In genomic region chr14:100297320-100298300, GRCh38 we compare ENCODE assay signal across 8 cellular contexts. TPM values are rescaled to one million over a fixed set of nuclear protein-coding genes. Genes with fewer than 3 reads are reported as not detected.
DNase-seq lines count a peak whose midpoint lies in the region; ATAC-seq and TF ChIP-seq lines count a peak whose summit lies in the region.

No MANE protein-coding gene starts in this region.

- peaks cover 21 to 60% (median 35%) of the 10 kb centered on the region in 4 donors for H3K4me1 ChIP-seq in stomach

- H3K4me3 Mint-ChIP-seq in activated T-helper 1 cell treated with anti-CD3 and anti-CD28 coated beads, Interleukin-12 subunit alpha, Interleukin-12 subunit beta, Interleukin-2, Interleukin-4 antibody, amounts not matched to agents 30 ng/mL and 10 ng/mL and 1 ng/mL, durations not matched to agents 14 hours and 24 hours and 36 hours = no peak overlapping the region
- H3K4me3 Mint-ChIP-seq in activated CD4-positive, alpha-beta T cell treated with anti-CD3 and anti-CD28 coated beads, Interleukin-2, amount 10 ng/mL, durations not matched to agents 24 days and 14 days = no peak overlapping the region

- H3K27ac ChIP-seq in stomach = peak overlapping the region; percentile 53 to 81 (median 76)

- H3K4me1 Mint-ChIP-seq in activated T-helper 1 cell treated with anti-CD3 and anti-CD28 coated beads, Interleukin-12 subunit alpha, Interleukin-12 subunit beta, Interleukin-2, Interleukin-4 antibody, amounts not matched to agents 30 ng/mL and 10 ng/mL and 1 ng/mL, durations not matched to agents 14 hours and 24 hours and 36 hours (ENCODE audit: low read depth) = peaks cover 1% of the 10 kb centered on the region
- no peaks in the 10 kb centered on the region for H3K4me1 Mint-ChIP-seq in activated CD4-positive, alpha-beta T cell treated with anti-CD3 and anti-CD28 coated beads, Interleukin-2, amount 10 ng/mL, durations not matched to agents 24 days and 14 days

- no peak for TF ChIP-seq POLR2A in stomach (IDR thresholded peaks at IDR 0.05)

- TF ChIP-seq EP300 in stomach (IDR thresholded peaks at IDR 0.05) = no peak

- peaks cover 3 to 17% (median 11%) of the 10 kb centered on the region in 4 donors for H3K36me3 ChIP-seq in stomach

- DNase-seq in SKM-1 treated with dmso at 0.1 percent for 144 hours (lab: John Stamatoyannopoulos, UW; ENCODE audit: unreplicated experiment) (peak; percentile 39), SKM-1 (lab: John Stamatoyannopoulos, UW; ENCODE audit: unreplicated experiment) (no peak), hepatic stellate cell (ENCODE audit: low spot score) (peak; percentile 77), stomach (peak; percentile 76), T-helper 9 cell (no peak)
- no peak for DNase-seq in activated T-helper 1 cell treated with anti-CD3 and anti-CD28 coated beads, Interleukin-12 subunit alpha, Interleukin-12 subunit beta, Interleukin-2, Interleukin-4 antibody, amounts not matched to agents 30 ng/mL and 10 ng/mL and 1 ng/mL, durations not matched to agents 14 hours and 24 hours and 36 hours (ENCODE audit: low spot score)
- no peak for DNase-seq in activated CD4-positive, alpha-beta T cell treated with anti-CD3 and anti-CD28 coated beads, Interleukin-2, amount 10 ng/mL, durations not matched to agents 24 days and 14 days

- no peaks in the 10 kb centered on the region for H3K27me3 Mint-ChIP-seq in activated T-helper 1 cell treated with anti-CD3 and anti-CD28 coated beads, Interleukin-12 subunit alpha, Interleukin-12 subunit beta, Interleukin-2, Interleukin-4 antibody, amounts not matched to agents 30 ng/mL and 10 ng/mL and 1 ng/mL, durations not matched to agents 14 hours and 24 hours and 36 hours (ENCODE audit: insufficient read depth)
- no peaks in the 10 kb centered on the region for H3K27me3 Mint-ChIP-seq in activated CD4-positive, alpha-beta T cell treated with anti-CD3 and anti-CD28 coated beads, Interleukin-2, amount 10 ng/mL, durations not matched to agents 24 days and 14 days

- WGBS in stomach, 5 donors = 36 to 46% (median 39%) methylated on average over 15 to 30 of the region's 30 CpGs

- peak; percentile 89 for ATAC-seq in HG03095 (IDR thresholded peaks at IDR 0.05; ENCODE audit: unreplicated experiment)

- TF ChIP-seq CTCF in stomach (IDR thresholded peaks at IDR 0.05) = peak in 1 of 7 experiments; percentile 7

- H3K4me3 ChIP-seq in stomach = peak overlapping the region; percentile 3 to 17 (median 6)

- intact Hi-C loops in activated T-helper 1 cell treated with anti-CD3 and anti-CD28 coated beads, Interleukin-12 subunit alpha, Interleukin-12 subunit beta, Interleukin-2, Interleukin-4 antibody, amounts not matched to agents 30 ng/mL and 10 ng/mL and 1 ng/mL, durations not matched to agents 14 hours and 24 hours and 36 hours (cut with micrococcal nuclease) = no loop called here
- intact Hi-C loops in stomach (cut with DNase I; ENCODE audit: low total_unique reads) = no loop called here
- intact Hi-C loops in activated CD4-positive, alpha-beta T cell treated with anti-CD3 and anti-CD28 coated beads, Interleukin-2, amount 10 ng/mL, durations not matched to agents 24 days and 14 days (cut with micrococcal nuclease) = no loop called here

- no peaks in the 10 kb centered on the region for H3K9me3 Mint-ChIP-seq in activated T-helper 1 cell treated with anti-CD3 and anti-CD28 coated beads, Interleukin-12 subunit alpha, Interleukin-12 subunit beta, Interleukin-2, Interleukin-4 antibody, amounts not matched to agents 30 ng/mL and 10 ng/mL and 1 ng/mL, durations not matched to agents 14 hours and 24 hours and 36 hours
- H3K9me3 Mint-ChIP-seq in activated CD4-positive, alpha-beta T cell treated with anti-CD3 and anti-CD28 coated beads, Interleukin-2, amount 10 ng/mL, durations not matched to agents 24 days and 14 days = no peaks in the 10 kb centered on the region

- H3K27ac Mint-ChIP-seq in activated T-helper 1 cell treated with anti-CD3 and anti-CD28 coated beads, Interleukin-12 subunit alpha, Interleukin-12 subunit beta, Interleukin-2, Interleukin-4 antibody, amounts not matched to agents 30 ng/mL and 10 ng/mL and 1 ng/mL, durations not matched to agents 14 hours and 24 hours and 36 hours = peak overlapping the region; percentile 4
- H3K27ac Mint-ChIP-seq in activated CD4-positive, alpha-beta T cell treated with anti-CD3 and anti-CD28 coated beads, Interleukin-2, amount 10 ng/mL, durations not matched to agents 24 days and 14 days = no peak overlapping the region

- H3K36me3 Mint-ChIP-seq in activated T-helper 1 cell treated with anti-CD3 and anti-CD28 coated beads, Interleukin-12 subunit alpha, Interleukin-12 subunit beta, Interleukin-2, Interleukin-4 antibody, amounts not matched to agents 30 ng/mL and 10 ng/mL and 1 ng/mL, durations not matched to agents 14 hours and 24 hours and 36 hours (ENCODE audit: low read depth) = no peaks in the 10 kb centered on the region
- no peaks in the 10 kb centered on the region for H3K36me3 Mint-ChIP-seq in activated CD4-positive, alpha-beta T cell treated with anti-CD3 and anti-CD28 coated beads, Interleukin-2, amount 10 ng/mL, durations not matched to agents 24 days and 14 days (ENCODE audit: low read depth)

- H3K9me3 ChIP-seq in stomach = no peaks in the 10 kb centered on the region

- no peaks in the 10 kb centered on the region for H3K27me3 ChIP-seq in stomach

RNA-seq across cellular contexts. Expression of gene SLC25A29, which starts 8.6 kb away (rescaled TPM):
- total RNA-seq in activated T-helper 1 cell treated with anti-CD3 and anti-CD28 coated beads, Interleukin-12 subunit alpha, Interleukin-12 subunit beta, Interleukin-2, Interleukin-4 antibody, amounts not matched to agents 30 ng/mL and 10 ng/mL and 1 ng/mL, durations not matched to agents 14 hours and 24 hours and 36 hours = 15.9 and 19.1 TPM in 2 replicates
- total RNA-seq in stomach = 100 to 1,000 TPM in 2 of 5 donors, 10 to 100 TPM in 3; 25.7 to 174 (median 30.1) TPM
- 10 to 100 TPM in 2 of 3 donors, 1 to 10 TPM in 1; 9.0 to 58.3 (median 26.2) TPM for polyA plus RNA-seq in stomach
- total RNA-seq in activated CD4-positive, alpha-beta T cell treated with anti-CD3 and anti-CD28 coated beads, Interleukin-2, amount 10 ng/mL, durations not matched to agents 24 days and 14 days = 16.4 and 17.0 TPM in 2 replicates

RNA-seq across cellular contexts. Expression of gene SLC25A47, which starts 25.5 kb away (rescaled TPM):
- total RNA-seq in activated T-helper 1 cell treated with anti-CD3 and anti-CD28 coated beads, Interleukin-12 subunit alpha, Interleukin-12 subunit beta, Interleukin-2, Interleukin-4 antibody, amounts not matched to agents 30 ng/mL and 10 ng/mL and 1 ng/mL, durations not matched to agents 14 hours and 24 hours and 36 hours = not detected in 2 replicates
- total RNA-seq in stomach = under 1 TPM in 1 of 5 donors, not detected in 4; 0.73 TPM
- polyA plus RNA-seq in stomach = not detected
- not detected in 2 replicates for total RNA-seq in activated CD4-positive, alpha-beta T cell treated with anti-CD3 and anti-CD28 coated beads, Interleukin-2, amount 10 ng/mL, durations not matched to agents 24 days and 14 days

RNA-seq across cellular contexts. Expression of gene YY1, which starts 58.7 kb away (rescaled TPM):
- 109 and 110 TPM in 2 replicates for total RNA-seq in activated T-helper 1 cell treated with anti-CD3 and anti-CD28 coated beads, Interleukin-12 subunit alpha, Interleukin-12 subunit beta, Interleukin-2, Interleukin-4 antibody, amounts not matched to agents 30 ng/mL and 10 ng/mL and 1 ng/mL, durations not matched to agents 14 hours and 24 hours and 36 hours
- 10 to 100 TPM; 33.0 to 68.1 (median 57.8) TPM for total RNA-seq in stomach
- polyA plus RNA-seq in stomach = 10 to 100 TPM; 23.0 to 27.0 (median 26.3) TPM
- total RNA-seq in activated CD4-positive, alpha-beta T cell treated with anti-CD3 and anti-CD28 coated beads, Interleukin-2, amount 10 ng/mL, durations not matched to agents 24 days and 14 days = 102 and 105 TPM in 2 replicates

Comparison
In these comparisons a context has a peak if more than half of its experiments do, and no peak if none do; other contexts are left out.
1. DNase-seq: peak in SKM-1 treated with dmso at 0.1 percent for 144 hours (single experiment), hepatic stellate cell (single experiment) and stomach (single experiment); none in SKM-1 (single experiment), activated T-helper 1 cell treated with anti-CD3 and anti-CD28 coated beads, Interleukin-12 subunit alpha, Interleukin-12 subunit beta, Interleukin-2, Interleukin-4 antibody, amounts not matched to agents 30 ng/mL and 10 ng/mL and 1 ng/mL, durations not matched to agents 14 hours and 24 hours and 36 hours (single experiment), activated CD4-positive, alpha-beta T cell treated with anti-CD3 and anti-CD28 coated beads, Interleukin-2, amount 10 ng/mL, durations not matched to agents 24 days and 14 days (single experiment) and T-helper 9 cell (single experiment).